Comparison of ENCODE assay signal across 15 cellular contexts in genomic region chr11:114358711-114359110, GRCh38. TPM values are rescaled to one million over a fixed set of nuclear protein-coding genes. Genes with fewer than 3 reads are reported as not detected.
DNase-seq lines count a peak whose midpoint lies in the region; ATAC-seq and TF ChIP-seq lines count a peak whose summit lies in the region.
"Had no signal": no experiment of that assay in that cellular context is flagged by ENCODE, and none has a peak within 500 bp of the region (broad histone marks: within the 10 kb centered on the region; RNA-seq: fewer than 3 reads in every experiment).

No MANE protein-coding gene starts in this region.

- peaks cover 9% of the 10 kb centered on the region; the same call in 1 of the 2 replicates for H3K9me3 Mint-ChIP-seq in WTC11
- H3K9me3 Mint-ChIP-seq in T-helper 2 cell treated with Interferon-gamma antibody and Interleukin-4, amounts not matched to agents 5 μg/mL and 100 μg/mL, for 36 hours, result no peaks in the 10 kb centered on the region
- H3K9me3 Mint-ChIP-seq in effector memory CD8-positive, alpha-beta T cell, result no peaks in the 10 kb centered on the region
- H3K9me3 Mint-ChIP-seq: activated T-helper 17 cell treated with anti-CD3 and anti-CD28 coated beads, Interleukin-2, amount 50 U/mL, for 72 hours had no signal

- no peak overlapping the region for H3K4me3 Mint-ChIP-seq in WTC11
- no peak overlapping the region for H3K4me3 Mint-ChIP-seq in T-helper 2 cell treated with Interferon-gamma antibody and Interleukin-4, amounts not matched to agents 5 μg/mL and 100 μg/mL, for 36 hours
- no peak overlapping the region for H3K4me3 Mint-ChIP-seq in effector memory CD8-positive, alpha-beta T cell
- H3K4me3 Mint-ChIP-seq: activated CD8-positive, alpha-beta T cell treated with anti-CD3 and anti-CD28 coated beads, Interleukin-2, amount 10 ng/mL, durations not matched to agents 7 days and 5 days; activated T-helper 17 cell treated with anti-CD3 and anti-CD28 coated beads, Interleukin-2, amount 50 U/mL, for 72 hours had no signal

- H3K27ac ChIP-seq in right atrium auricular region, result no peak overlapping the region
- H3K27ac ChIP-seq: gastrocnemius medialis had no signal

- POLR2A ChIA-PET in WTC11 (lab: Charles Lee), result no interaction called here

- no peaks in the 10 kb centered on the region for H3K27me3 Mint-ChIP-seq in WTC11 (ENCODE audit: low read depth)
- peaks cover 26% of the 10 kb centered on the region for H3K27me3 Mint-ChIP-seq in T-helper 2 cell treated with Interferon-gamma antibody and Interleukin-4, amounts not matched to agents 5 μg/mL and 100 μg/mL, for 36 hours (ENCODE audit: low read depth)
- peaks cover 58 to 59% of the 10 kb centered on the region in 2 donors for H3K27me3 Mint-ChIP-seq in effector memory CD8-positive, alpha-beta T cell

- no peaks in the 10 kb centered on the region for H3K4me1 ChIP-seq in right atrium auricular region
- H3K4me1 ChIP-seq: gastrocnemius medialis had no signal

- H3K4me1 Mint-ChIP-seq in WTC11, result no peaks in the 10 kb centered on the region
- H3K4me1 Mint-ChIP-seq in T-helper 2 cell treated with Interferon-gamma antibody and Interleukin-4, amounts not matched to agents 5 μg/mL and 100 μg/mL, for 36 hours (ENCODE audit: low read depth), result no peaks in the 10 kb centered on the region
- no peaks in the 10 kb centered on the region for H3K4me1 Mint-ChIP-seq in effector memory CD8-positive, alpha-beta T cell (ENCODE audit: low read depth in 2 of 2)
- H3K4me1 Mint-ChIP-seq: activated T-helper 17 cell treated with anti-CD3 and anti-CD28 coated beads, Interleukin-2, amount 50 U/mL, for 72 hours had no signal

- peak overlapping the region; percentile 64; the same call in 1 of the 2 replicates for H3K27ac Mint-ChIP-seq in WTC11
- H3K27ac Mint-ChIP-seq in T-helper 2 cell treated with Interferon-gamma antibody and Interleukin-4, amounts not matched to agents 5 μg/mL and 100 μg/mL, for 36 hours, result no peak overlapping the region
- H3K27ac Mint-ChIP-seq in effector memory CD8-positive, alpha-beta T cell, result no peak overlapping the region
- H3K27ac Mint-ChIP-seq: activated CD8-positive, alpha-beta T cell treated with anti-CD3 and anti-CD28 coated beads, Interleukin-2, amount 10 ng/mL, durations not matched to agents 7 days and 5 days; activated T-helper 17 cell treated with anti-CD3 and anti-CD28 coated beads, Interleukin-2, amount 50 U/mL, for 72 hours; progenitor cell of endocrine pancreas had no signal

- no peaks in the 10 kb centered on the region for H3K27me3 ChIP-seq in right atrium auricular region
- H3K27me3 ChIP-seq: gastrocnemius medialis had no signal

- H3K36me3 ChIP-seq in right atrium auricular region, result no peaks in the 10 kb centered on the region
- H3K36me3 ChIP-seq: gastrocnemius medialis had no signal

- H3K36me3 Mint-ChIP-seq in WTC11, result no peaks in the 10 kb centered on the region
- H3K36me3 Mint-ChIP-seq in T-helper 2 cell treated with Interferon-gamma antibody and Interleukin-4, amounts not matched to agents 5 μg/mL and 100 μg/mL, for 36 hours (ENCODE audit: low read depth), result no peaks in the 10 kb centered on the region
- no peaks in the 10 kb centered on the region for H3K36me3 Mint-ChIP-seq in effector memory CD8-positive, alpha-beta T cell (ENCODE audit: insufficient read depth)

- ATAC-seq in left cardiac atrium, result peak; percentile 38 to 49
- no peak for ATAC-seq in WTC11
- ATAC-seq in effector memory CD8-positive, alpha-beta T cell (replicated peaks), result no peak
- ATAC-seq in HG03565 (IDR thresholded peaks at IDR 0.05; ENCODE audit: unreplicated experiment), result no peak
- ATAC-seq: activated CD8-positive, alpha-beta T cell treated with anti-CD3 and anti-CD28 coated beads, Interleukin-2, amount 10 ng/mL, durations not matched to agents 7 days and 5 days; activated T-helper 17 cell treated with anti-CD3 and anti-CD28 coated beads, Interleukin-2, amount 50 U/mL, for 72 hours; gastrocnemius medialis had no signal

- no peak for DNase-seq in left cardiac atrium
- DNase-seq in right atrium auricular region (ENCODE audit: low spot score), result no peak
- DNase-seq in WTC11 (ENCODE audit: low spot score), result no peak
- DNase-seq in glomerular visceral epithelial cell (ENCODE audit: extremely low spot score), result peak; percentile 59
- DNase-seq in NCI-H446 treated with DMSO at 0.1 percent for 48 hours (lab: John Stamatoyannopoulos, UW), result no peak
- DNase-seq in T-helper 2 cell treated with Interferon-gamma antibody and Interleukin-4, amounts not matched to agents 5 μg/mL and 100 μg/mL, for 36 hours (ENCODE audit: low spot score), result no peak
- DNase-seq in effector memory CD8-positive, alpha-beta T cell, result no peak
- DNase-seq: activated CD8-positive, alpha-beta T cell treated with anti-CD3 and anti-CD28 coated beads, Interleukin-2, amount 10 ng/mL, durations not matched to agents 7 days and 5 days; gastrocnemius medialis; NCI-H1092; NCI-H345; T1000 had no signal

- no peaks in the 10 kb centered on the region for H3K9me3 ChIP-seq in right atrium auricular region
- H3K9me3 ChIP-seq: gastrocnemius medialis had no signal

- intact Hi-C loops in left cardiac atrium (cut with DNase I), result no loop called here

- no peak overlapping the region for H3K4me3 ChIP-seq in right atrium auricular region
- H3K4me3 ChIP-seq: gastrocnemius medialis had no signal

- TF ChIP-seq CTCF in right atrium auricular region (IDR thresholded peaks at IDR 0.05), result no peak
- TF ChIP-seq CTCF in WTC11 (IDR thresholded peaks at IDR 0.05), result no peak

- CTCF ChIA-PET in WTC11 (lab: Charles Lee), result interaction anchor here (0.6 kb wide), 1 partner anchor 10 kb away, joined by 3 read pairs; no protein-coding TSS in a partner anchor

TF ChIP-seq in WTC11, 78 proteins besides CTCF, POLR2A, EP300 and RAD21 (continues in another document):
- TF ChIP-seq AR (CRISPR knock-in tag; IDR thresholded peaks at IDR 0.05) (no peak), E2F5 (CRISPR knock-in tag; IDR thresholded peaks at IDR 0.05) (no peak), CREM (CRISPR knock-in tag; IDR thresholded peaks at IDR 0.05) (no peak), TEAD1 (CRISPR knock-in tag; IDR thresholded peaks at IDR 0.05) (no peak), SOX15 (CRISPR knock-in tag; IDR thresholded peaks at IDR 0.05) (no peak)

RNA-seq across cellular contexts. Expression of gene C11orf71, which starts 41.6 kb away (rescaled TPM):
- total RNA-seq in left cardiac atrium, result 1 to 10 TPM; 5.6 to 9.9 TPM
- 10 to 100 TPM in 1 of 2 donors, 1 to 10 TPM in 1; 6.5 to 10.2 TPM for total RNA-seq in right atrium auricular region
- total RNA-seq in WTC11 (2021), result 5.9 to 7.4 TPM (median 7.3 TPM) in 3 replicates

RNA-seq across cellular contexts. Expression of gene RBM7, which starts 41.8 kb away (rescaled TPM):
- 10 to 100 TPM; 19.1 to 24.4 TPM for total RNA-seq in left cardiac atrium
- 10 to 100 TPM; 12.1 to 13.2 TPM for total RNA-seq in right atrium auricular region
- 36.3 to 42.1 TPM (median 38.1 TPM) in 3 replicates for total RNA-seq in WTC11 (2021)

Comparison
In these comparisons a context has a peak if more than half of its experiments do, and no peak if none do; other contexts are left out.
1. ATAC-seq: peak in left cardiac atrium (2 of 2); none in WTC11 (single experiment), effector memory CD8-positive, alpha-beta T cell (single experiment) and HG03565 (single experiment).